19 cellular contexts compared by ENCODE assay signal in genomic region chr9:132733133-132733815, GRCh38.
A peak's percentile ranks its signal among the peaks of the same experiment; 100 is the strongest.
DNase-seq lines count a peak whose midpoint lies in the region; ATAC-seq, FAIRE-seq and TF ChIP-seq lines count a peak whose summit lies in the region.
"Had no signal": no experiment of that assay in that cellular context is flagged by ENCODE, and none has a peak within 500 bp of the region (broad histone marks: within the 10 kb centered on the region; RNA-seq: fewer than 3 reads in every experiment).

No MANE protein-coding gene starts in this region.

- TF ChIP-seq RAD21 in HepG2 (CRISPR knock-in tag; IDR thresholded peaks at IDR 0.05) = no peak

- DNase-seq in AG08395 (ENCODE audit: low spot score) (peak; percentile 21), GM23248 (peak; percentile 36), HepG2 (ENCODE audit: low spot score) (no peak), dermis blood vessel endothelial cell (no peak), H4 (ENCODE audit: low spot score) (no peak), NCI-H1105 (lab: John Stamatoyannopoulos, UW) (no peak)
- no peak for DNase-seq in activated naive CD4-positive, alpha-beta T cell treated with Interleukin-2 at 50 U/mL for 16 hours
- DNase-seq: ACHN; activated naive CD8-positive, alpha-beta T cell treated with anti-CD3 and anti-CD28 coated beads, Interleukin-2, amount 10 ng/mL, durations not matched to agents 7 days and 5 days; effector CD4-positive, alpha-beta T cell; KBM-7; MV-4-11; NCI-H2227 treated with DMSO at 0.1 percent for 48 hours; SK-N-SH; T1000; transverse colon had no signal

- H4K20me1 ChIP-seq in GM23248 (ENCODE audit: insufficient read depth) (no peaks in the 10 kb centered on the region), HepG2 (ENCODE audit: insufficient read depth, low read length) (no peaks in the 10 kb centered on the region)

- no peak for ATAC-seq in HepG2
- ATAC-seq: stimulated activated memory B cell treated with anti-CD40 and anti-IgM and Interleukin-4, amounts not matched to agents 10 μg/mL and 1 μg/mL and 100 μg/mL, for 72 hours had no signal

- POLR2A ChIA-PET in HepG2 (lab: Yijun Ruan, JAX) = no interaction called here

- intact Hi-C loops in HepG2 (cut with micrococcal nuclease; ENCODE audit: unreplicated experiment) = no loop called here

- H3K27ac ChIP-seq in GM23248 (no peak overlapping the region), cingulate gyrus (ENCODE audit: low read depth, low read length) (peak overlapping the region; percentile 41), HepG2 (ENCODE audit: extremely low read length, insufficient read depth, low read length) (no peak overlapping the region)
- H3K27ac ChIP-seq: transverse colon had no signal

- H3K4me2 ChIP-seq in GM23248 (ENCODE audit: unreplicated experiment) = no peak overlapping the region
- no peak overlapping the region for H3K4me2 ChIP-seq in HepG2 (ENCODE audit: low read depth, low read length)
- H3K4me2 ChIP-seq: SK-N-SH had no signal

- TF ChIP-seq POLR2A in HepG2 (IDR thresholded peaks at IDR 0.05; ENCODE audit: insufficient read depth in 1 of 2, low read depth in 2 of 2, low read length in 2 of 2) = no peak

- 9 to 10% methylated on average over 26 of the region's 26 CpGs for WGBS in GM23248 (ENCODE audit: low coverage in 1 of 2, low lambda C conversion rate in 2 of 2, missing lambda C conversion rate in 2 of 2), 2 experiments
- whole genome bisulfite sequencing in HepG2 (ENCODE audit: low lambda C conversion rate) = 42% methylated on average over 15 of the region's 26 CpGs

- peaks cover 23% of the 10 kb centered on the region for H3K27me3 ChIP-seq in GM23248 (replicated peaks; ENCODE audit: insufficient read depth)
- H3K27me3 ChIP-seq in HepG2 (ENCODE audit: control insufficient read depth in 1 of 2, insufficient read depth in 2 of 2, low read length in 2 of 2) = peaks cover 3 to 33% of the 10 kb centered on the region in 2 experiments; a peak in 3 of 5 replicates
- H3K27me3 ChIP-seq: transverse colon had no signal

- no peak for TF ChIP-seq CTCF in HepG2 (CRISPR knock-in tag; IDR thresholded peaks at IDR 0.05)

- no peaks in the 10 kb centered on the region for H3K79me2 ChIP-seq in GM23248 (ENCODE audit: insufficient read depth)
- no peaks in the 10 kb centered on the region for H3K79me2 ChIP-seq in HepG2 (ENCODE audit: insufficient read depth, low read length)

- no peaks in the 10 kb centered on the region for H3K9me2 ChIP-seq in GM23248 (ENCODE audit: insufficient read depth)
- H3K9me2 ChIP-seq: SK-N-SH had no signal

- no peaks in the 10 kb centered on the region for H3F3A ChIP-seq in GM23248 (ENCODE audit: insufficient read depth)

- TF ChIP-seq EP300 in HepG2 (IDR thresholded peaks at IDR 0.05; ENCODE audit: low read depth in 2 of 2, low read length in 2 of 2) (no peak), HepG2 (CRISPR knock-in tag; IDR thresholded peaks at IDR 0.05; ENCODE audit: borderline replicate concordance) (no peak)

- H3K9ac ChIP-seq in GM23248 = no peak overlapping the region
- H3K9ac ChIP-seq in HepG2 (ENCODE audit: insufficient read depth, low read depth, low read length) = no peak overlapping the region
- H3K9ac ChIP-seq: SK-N-SH had no signal

- H3K4me1 ChIP-seq in GM23248 (ENCODE audit: insufficient read depth) (no peaks in the 10 kb centered on the region), HepG2 (ENCODE audit: insufficient read depth, low read length) (no peaks in the 10 kb centered on the region)

- BruUV-seq in HepG2 (replicated peaks; lab: Mats Ljungman, UMichigan) = no TSS peak

- H2AFZ ChIP-seq in GM23248 = peak overlapping the region; percentile 57
- H2AFZ ChIP-seq in HepG2 (ENCODE audit: low read length) = no peak overlapping the region

- CTCF ChIA-PET in HepG2 (lab: Yijun Ruan, JAX; ENCODE audit: low intra/inter-chr PET ratio, low total read pairs) = no interaction called here

- H3K4me3 ChIP-seq in GM23248 = no peak overlapping the region
- H3K4me3 ChIP-seq in HepG2 (replicated peaks in 1 of 3; ENCODE audit: insufficient read depth in 1 of 3, low read depth in 2 of 3, low read length in 3 of 3) = no peak overlapping the region
- H3K4me3 ChIP-seq: transverse colon had no signal

- H3K9me3 ChIP-seq in GM23248 (ENCODE audit: low read depth) (no peaks in the 10 kb centered on the region), HepG2 (ENCODE audit: low read length) (no peaks in the 10 kb centered on the region)
- H3K9me3 ChIP-seq: SK-N-SH, transverse colon had no signal

- FAIRE-seq in HepG2 (lab: Jason Lieb, UNC) = no peak
- FAIRE-seq: bronchial epithelial cell had no signal

- H3K36me3 ChIP-seq in GM23248 (ENCODE audit: low read depth) (no peaks in the 10 kb centered on the region), HepG2 (replicated peaks in 1 of 2; ENCODE audit: control insufficient read depth in 1 of 2, insufficient read depth in 2 of 2, low read length in 2 of 2) (no peaks in the 10 kb centered on the region)
- H3K36me3 ChIP-seq: transverse colon had no signal

- in situ Hi-C loops in GM23248 (cut with MboI) = no loop called here
- in situ Hi-C loops in HepG2 (cut with HindIII; ENCODE audit: extremely low pct_ligation_motif_present, low pct_unique_long_range_greater_than_20kb) = no loop called here

TF ChIP-seq in HepG2, 621 proteins besides CTCF, POLR2A, EP300 and RAD21:
- TF ChIP-seq ZNF687 (CRISPR knock-in tag; IDR thresholded peaks at IDR 0.05) (0 out of 2 replicates have a peak, but pooled peaks have one; percentile 19), DPF2 (CRISPR knock-in tag; IDR thresholded peaks at IDR 0.05; ENCODE audit: borderline replicate concordance, low read depth) (no peak)

Comparison
In these comparisons a context has a peak if more than half of its experiments do, and no peak if none do; other contexts are left out.
1. DNase-seq: peak in AG08395 (single experiment) and GM23248 (single experiment); none in HepG2 (single experiment), activated naive CD4-positive, alpha-beta T cell treated with Interleukin-2 at 50 U/mL for 16 hours (single experiment), dermis blood vessel endothelial cell (single experiment), H4 (single experiment) and NCI-H1105 (single experiment).